In genomic region chr3:45741742-45742141, GRCh38 we compare ENCODE assay signal across 20 cellular contexts. TPM values are rescaled to one million over a fixed set of nuclear protein-coding genes. Genes with fewer than 3 reads are reported as not detected.
DNase-seq lines count a peak whose midpoint lies in the region; ATAC-seq lines count a peak whose summit lies in the region.
"Had no signal": no experiment of that assay in that cellular context is flagged by ENCODE, and none has a peak within 500 bp of the region (broad histone marks: within the 10 kb centered on the region; RNA-seq: fewer than 3 reads in every experiment).

No MANE protein-coding gene starts in this region.

- H3K4me3 Mint-ChIP-seq in activated naive CD8-positive, alpha-beta T cell, result no peak overlapping the region
- no peak overlapping the region for H3K4me3 Mint-ChIP-seq in activated naive CD8-positive, alpha-beta T cell treated with anti-CD3 and anti-CD28 coated beads, Interleukin-2, amount 50 U/mL, for 24 hours
- H3K4me3 Mint-ChIP-seq in IgD-negative memory B cell, result peak overlapping the region in 1 of 4 donors; percentile 78
- H3K4me3 Mint-ChIP-seq in stimulated activated effector memory CD8-positive, alpha-beta T cell treated with anti-CD3 and anti-CD28 coated beads, Interleukin-12 subunit alpha, Interleukin-12 subunit beta, amount 100 ng/mL, for 72 hours, result no peak overlapping the region
- H3K4me3 Mint-ChIP-seq: activated CD4-positive, alpha-beta T cell treated with anti-CD3 and anti-CD28 coated beads for 36 hours; dendritic cell treated with granulocyte-macrophage colony-stimulating factor and Interleukin-4, amounts not matched to agents 40 ng/mL and 50 ng/mL, for 4 days; type B pancreatic cell had no signal

- no peaks in the 10 kb centered on the region for H3K27me3 ChIP-seq in HAP-1 (ENCODE audit: low read depth)
- H3K27me3 ChIP-seq: gastrocnemius medialis, stomach had no signal

- H3K27me3 Mint-ChIP-seq in activated naive CD8-positive, alpha-beta T cell, result no peaks in the 10 kb centered on the region
- no peaks in the 10 kb centered on the region for H3K27me3 Mint-ChIP-seq in activated naive CD8-positive, alpha-beta T cell treated with anti-CD3 and anti-CD28 coated beads, Interleukin-2, amount 50 U/mL, for 24 hours
- H3K27me3 Mint-ChIP-seq in IgD-negative memory B cell, result no peaks in the 10 kb centered on the region
- H3K27me3 Mint-ChIP-seq: activated CD4-positive, alpha-beta T cell treated with anti-CD3 and anti-CD28 coated beads for 36 hours; dendritic cell treated with granulocyte-macrophage colony-stimulating factor and Interleukin-4, amounts not matched to agents 40 ng/mL and 50 ng/mL, for 4 days; type B pancreatic cell had no signal

- ATAC-seq in activated naive CD8-positive, alpha-beta T cell treated with anti-CD3 and anti-CD28 coated beads, Interleukin-2, amount 50 U/mL, for 24 hours, result no peak
- no peak for ATAC-seq in stimulated activated effector memory CD8-positive, alpha-beta T cell treated with anti-CD3 and anti-CD28 coated beads, Interleukin-12 subunit alpha, Interleukin-12 subunit beta, amount 100 ng/mL, for 72 hours
- ATAC-seq: activated CD4-positive, alpha-beta T cell treated with anti-CD3 and anti-CD28 coated beads for 36 hours; gastrocnemius medialis; sciatic nerve had no signal

- H3K4me1 ChIP-seq in HAP-1, result peaks cover 38% of the 10 kb centered on the region
- H3K4me1 ChIP-seq: gastrocnemius medialis, left ventricle myocardium inferior, stomach had no signal

- H3K27ac Mint-ChIP-seq in activated naive CD8-positive, alpha-beta T cell, result peak overlapping the region; percentile 79
- H3K27ac Mint-ChIP-seq in activated naive CD8-positive, alpha-beta T cell treated with anti-CD3 and anti-CD28 coated beads, Interleukin-2, amount 50 U/mL, for 24 hours, result no peak overlapping the region
- peak overlapping the region; percentile 4 to 92 (median 43) for H3K27ac Mint-ChIP-seq in IgD-negative memory B cell
- H3K27ac Mint-ChIP-seq in stimulated activated effector memory CD8-positive, alpha-beta T cell treated with anti-CD3 and anti-CD28 coated beads, Interleukin-12 subunit alpha, Interleukin-12 subunit beta, amount 100 ng/mL, for 72 hours, result peak overlapping the region; percentile 60
- H3K27ac Mint-ChIP-seq: dendritic cell treated with granulocyte-macrophage colony-stimulating factor and Interleukin-4, amounts not matched to agents 40 ng/mL and 50 ng/mL, for 4 days; type B pancreatic cell had no signal

- H3K36me3 ChIP-seq in HAP-1 (replicated peaks), result peaks cover 45% of the 10 kb centered on the region

- DNase-seq in activated naive CD8-positive, alpha-beta T cell treated with anti-CD3 and anti-CD28 coated beads, Interleukin-2, amount 50 U/mL, for 24 hours, result no peak
- DNase-seq in dermis blood vessel endothelial cell (peak; percentile 8), HAP-1 (ENCODE audit: low spot score in 2 of 2) (no peak), SIG-M5 (lab: John Stamatoyannopoulos, UW) (no peak), DMS114 treated with DMSO at 0.1 percent for 48 hours (lab: John Stamatoyannopoulos, UW; ENCODE audit: unreplicated experiment) (no peak)
- no peak for DNase-seq in stimulated activated effector memory CD8-positive, alpha-beta T cell treated with anti-CD3 and anti-CD28 coated beads, Interleukin-12 subunit alpha, Interleukin-12 subunit beta, amount 100 ng/mL, for 72 hours (ENCODE audit: low spot score in 2 of 2)
- DNase-seq: activated CD4-positive, alpha-beta T cell treated with anti-CD3 and anti-CD28 coated beads for 36 hours; activated T-cell treated with anti-CD3 and anti-CD28 coated beads for 4 hours; Calu3; gastrocnemius medialis; left ventricle myocardium inferior; NCI-H1417; NCI-H69; stomach had no signal

- H3K9me3 ChIP-seq in HAP-1, result no peaks in the 10 kb centered on the region
- H3K9me3 ChIP-seq: gastrocnemius medialis, left ventricle myocardium inferior, stomach had no signal

- H3K4me1 Mint-ChIP-seq in activated naive CD8-positive, alpha-beta T cell (ENCODE audit: low read depth), result peaks cover 31% of the 10 kb centered on the region
- peaks cover 33% of the 10 kb centered on the region for H3K4me1 Mint-ChIP-seq in activated naive CD8-positive, alpha-beta T cell treated with anti-CD3 and anti-CD28 coated beads, Interleukin-2, amount 50 U/mL, for 24 hours
- H3K4me1 Mint-ChIP-seq in IgD-negative memory B cell, result peaks cover 16 to 20% (median 17%) of the 10 kb centered on the region in 3 donors
- H3K4me1 Mint-ChIP-seq in stimulated activated effector memory CD8-positive, alpha-beta T cell treated with anti-CD3 and anti-CD28 coated beads, Interleukin-12 subunit alpha, Interleukin-12 subunit beta, amount 100 ng/mL, for 72 hours, result peaks cover 33% of the 10 kb centered on the region

- H3K9me3 Mint-ChIP-seq in activated naive CD8-positive, alpha-beta T cell (ENCODE audit: low read depth), result no peaks in the 10 kb centered on the region
- H3K9me3 Mint-ChIP-seq in activated naive CD8-positive, alpha-beta T cell treated with anti-CD3 and anti-CD28 coated beads, Interleukin-2, amount 50 U/mL, for 24 hours, result no peaks in the 10 kb centered on the region
- no peaks in the 10 kb centered on the region for H3K9me3 Mint-ChIP-seq in IgD-negative memory B cell
- no peaks in the 10 kb centered on the region for H3K9me3 Mint-ChIP-seq in stimulated activated effector memory CD8-positive, alpha-beta T cell treated with anti-CD3 and anti-CD28 coated beads, Interleukin-12 subunit alpha, Interleukin-12 subunit beta, amount 100 ng/mL, for 72 hours
- H3K9me3 Mint-ChIP-seq: dendritic cell treated with granulocyte-macrophage colony-stimulating factor and Interleukin-4, amounts not matched to agents 40 ng/mL and 50 ng/mL, for 4 days; type B pancreatic cell had no signal

- H3K4me3 ChIP-seq in HAP-1, result no peak overlapping the region
- H3K4me3 ChIP-seq: gastrocnemius medialis, left ventricle myocardium inferior, stomach had no signal

- in situ Hi-C loops in HAP-1 (cut with MboI; ENCODE audit: low sequenced_read_pairs), result no loop called here

- H3K36me3 Mint-ChIP-seq in activated naive CD8-positive, alpha-beta T cell, result peaks cover 26% of the 10 kb centered on the region
- peaks cover 72% of the 10 kb centered on the region for H3K36me3 Mint-ChIP-seq in activated naive CD8-positive, alpha-beta T cell treated with anti-CD3 and anti-CD28 coated beads, Interleukin-2, amount 50 U/mL, for 24 hours (ENCODE audit: low read depth)
- H3K36me3 Mint-ChIP-seq in IgD-negative memory B cell, result peaks cover 21% of the 10 kb centered on the region
- peaks cover 92% of the 10 kb centered on the region for H3K36me3 Mint-ChIP-seq in stimulated activated effector memory CD8-positive, alpha-beta T cell treated with anti-CD3 and anti-CD28 coated beads, Interleukin-12 subunit alpha, Interleukin-12 subunit beta, amount 100 ng/mL, for 72 hours

RNA-seq across cellular contexts. Expression of gene SACM1L, which starts 52.5 kb away (rescaled TPM):
- polyA plus RNA-seq in IgD-negative memory B cell, result 14.9 TPM
- total RNA-seq in dermis blood vessel endothelial cell, result 48.5 and 51.0 TPM in 2 replicates

RNA-seq across cellular contexts. Expression of gene SLC6A20, which starts 54.6 kb away (rescaled TPM):
- 0.69 TPM for polyA plus RNA-seq in IgD-negative memory B cell
- not detected in 2 replicates for total RNA-seq in dermis blood vessel endothelial cell
- total RNA-seq: activated CD4-positive, alpha-beta T cell treated with anti-CD3 and anti-CD28 coated beads for 36 hours; left ventricle myocardium inferior; osteoblast had no signal
